In genomic region chr13:113393572-113394503, GRCh38 we compare ENCODE assay signal across 1 cellular context.
TF ChIP-seq lines count a peak whose summit lies in the region.

No MANE protein-coding gene starts in this region.

TF ChIP-seq in HepG2, 621 proteins besides CTCF, POLR2A, EP300 and RAD21 (continued from another document and continues in another):
- TF ChIP-seq, protein P1, sequence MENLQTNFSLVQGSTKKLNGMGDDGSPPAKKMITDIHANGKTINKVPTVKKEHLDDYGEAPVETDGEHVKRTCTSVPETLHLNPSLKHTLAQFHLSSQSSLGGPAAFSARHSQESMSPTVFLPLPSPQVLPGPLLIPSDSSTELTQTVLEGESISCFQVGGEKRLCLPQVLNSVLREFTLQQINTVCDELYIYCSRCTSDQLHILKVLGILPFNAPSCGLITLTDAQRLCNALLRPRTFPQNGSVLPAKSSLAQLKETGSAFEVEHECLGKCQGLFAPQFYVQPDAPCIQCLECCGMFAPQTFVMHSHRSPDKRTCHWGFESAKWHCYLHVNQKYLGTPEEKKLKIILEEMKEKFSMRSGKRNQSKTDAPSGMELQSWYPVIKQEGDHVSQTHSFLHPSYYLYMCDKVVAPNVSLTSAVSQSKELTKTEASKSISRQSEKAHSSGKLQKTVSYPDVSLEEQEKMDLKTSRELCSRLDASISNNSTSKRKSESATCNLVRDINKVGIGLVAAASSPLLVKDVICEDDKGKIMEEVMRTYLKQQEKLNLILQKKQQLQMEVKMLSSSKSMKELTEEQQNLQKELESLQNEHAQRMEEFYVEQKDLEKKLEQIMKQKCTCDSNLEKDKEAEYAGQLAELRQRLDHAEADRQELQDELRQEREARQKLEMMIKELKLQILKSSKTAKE (CRISPR knock-in tag; IDR thresholded peaks at IDR 0.05; ENCODE audit: borderline replicate concordance), result peak; percentile 54; the same call in 1 of the 2 replicates
- TF ChIP-seq ZNF839 (CRISPR knock-in tag; IDR thresholded peaks at IDR 0.05; ENCODE audit: borderline replicate concordance) (0 out of 2 replicates have a peak, but pooled peaks have one; percentile 54), SPEN (CRISPR knock-in tag; IDR thresholded peaks at IDR 0.05; ENCODE audit: low read depth) (peak; percentile 39; the same call in 1 of the 2 replicates), ZSCAN25 (CRISPR knock-in tag; IDR thresholded peaks at IDR 0.05) (peak; percentile 65; the same call in 1 of the 2 replicates), ZSCAN20 (CRISPR knock-in tag; IDR thresholded peaks at IDR 0.05; ENCODE audit: borderline replicate concordance) (no peak), ZNF296 (CRISPR knock-in tag; conservative IDR thresholded peaks at IDR 0.05) (no peak), ZNF782 (CRISPR knock-in tag; IDR thresholded peaks at IDR 0.05; ENCODE audit: borderline replicate concordance) (0 out of 2 replicates have a peak, but pooled peaks have one; percentile 35), ZNF543 (CRISPR knock-in tag; IDR thresholded peaks at IDR 0.05) (0 out of 2 replicates have a peak, but pooled peaks have one; percentile 26), STAG1 (CRISPR knock-in tag; IDR thresholded peaks at IDR 0.05) (peak; percentile 80), YEATS4 (CRISPR knock-in tag; IDR thresholded peaks at IDR 0.05; ENCODE audit: borderline replicate concordance) (peak; percentile 33; the same call in 1 of the 2 replicates), HINFP (CRISPR knock-in tag; IDR thresholded peaks at IDR 0.05; ENCODE audit: low read depth) (no peak), ZBTB7B (CRISPR knock-in tag; IDR thresholded peaks at IDR 0.05) (peak; percentile 68; the same call in 1 of the 2 replicates), RFX3 (CRISPR knock-in tag; IDR thresholded peaks at IDR 0.05) (no peak), ZNF256 (CRISPR knock-in tag; conservative IDR thresholded peaks at IDR 0.05) (no peak), ZBTB3 (CRISPR knock-in tag; IDR thresholded peaks at IDR 0.05; ENCODE audit: borderline replicate concordance, low read depth) (no peak), TCF12 (IDR thresholded peaks at IDR 0.05) (no peak), TCF12 (CRISPR knock-in tag; IDR thresholded peaks at IDR 0.05) (0 out of 2 replicates have a peak, but pooled peaks have one; percentile 65), ZNF772 (CRISPR knock-in tag; IDR thresholded peaks at IDR 0.05) (peak; percentile 46; the same call in 1 of the 2 replicates), ZNF749 (CRISPR knock-in tag; IDR thresholded peaks at IDR 0.05; ENCODE audit: borderline replicate concordance) (0 out of 2 replicates have a peak, but pooled peaks have one; percentile 56), ZNF770 (CRISPR knock-in tag; IDR thresholded peaks at IDR 0.05) (0 out of 2 replicates have a peak, but pooled peaks have one; percentile 61), GABPA (IDR thresholded peaks at IDR 0.05; ENCODE audit: low read depth, low read length) (peak; percentile 54), GABPA (CRISPR knock-in tag; IDR thresholded peaks at IDR 0.05; ENCODE audit: low read depth) (no peak), ZNF674 (CRISPR knock-in tag; IDR thresholded peaks at IDR 0.05; ENCODE audit: low read depth) (no peak), ZNF605 (CRISPR knock-in tag; IDR thresholded peaks at IDR 0.05) (no peak), ZNF557 (CRISPR knock-in tag; IDR thresholded peaks at IDR 0.05) (no peak), ZEB1 (IDR thresholded peaks at IDR 0.05; ENCODE audit: insufficient replicate concordance, low read depth) (no peak)
- TF ChIP-seq, protein P2, sequence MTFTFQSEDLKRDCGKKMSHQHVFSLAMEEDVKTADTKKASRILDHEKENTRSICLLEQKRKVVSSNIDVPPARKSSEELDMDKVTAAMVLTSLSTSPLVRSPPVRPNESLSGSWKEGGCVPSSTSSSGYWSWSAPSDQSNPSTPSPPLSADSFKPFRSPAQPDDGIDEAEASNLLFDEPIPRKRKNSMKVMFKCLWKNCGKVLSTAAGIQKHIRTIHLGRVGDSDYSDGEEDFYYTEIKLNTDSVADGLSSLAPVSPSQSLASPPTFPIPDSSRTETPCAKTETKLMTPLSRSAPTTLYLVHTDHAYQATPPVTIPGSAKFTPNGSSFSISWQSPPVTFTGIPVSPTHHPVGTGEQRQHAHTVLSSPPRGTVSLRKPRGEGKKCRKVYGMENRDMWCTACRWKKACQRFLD (CRISPR knock-in tag; IDR thresholded peaks at IDR 0.05; ENCODE audit: borderline replicate concordance), result no peak
- TF ChIP-seq, protein P3, sequence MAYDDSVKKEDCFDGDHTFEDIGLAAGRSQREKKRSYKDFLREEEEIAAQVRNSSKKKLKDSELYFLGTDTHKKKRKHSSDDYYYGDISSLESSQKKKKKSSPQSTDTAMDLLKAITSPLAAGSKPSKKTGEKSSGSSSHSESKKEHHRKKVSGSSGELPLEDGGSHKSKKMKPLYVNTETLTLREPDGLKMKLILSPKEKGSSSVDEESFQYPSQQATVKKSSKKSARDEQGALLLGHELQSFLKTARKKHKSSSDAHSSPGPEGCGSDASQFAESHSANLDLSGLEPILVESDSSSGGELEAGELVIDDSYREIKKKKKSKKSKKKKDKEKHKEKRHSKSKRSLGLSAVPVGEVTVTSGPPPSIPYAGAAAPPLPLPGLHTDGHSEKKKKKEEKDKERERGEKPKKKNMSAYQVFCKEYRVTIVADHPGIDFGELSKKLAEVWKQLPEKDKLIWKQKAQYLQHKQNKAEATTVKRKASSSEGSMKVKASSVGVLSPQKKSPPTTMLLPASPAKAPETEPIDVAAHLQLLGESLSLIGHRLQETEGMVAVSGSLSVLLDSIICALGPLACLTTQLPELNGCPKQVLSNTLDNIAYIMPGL (CRISPR knock-in tag; IDR thresholded peaks at IDR 0.05; ENCODE audit: borderline replicate concordance in 1 of 2, low read depth in 1 of 2), result peak; percentile 80 to 83
- TF ChIP-seq, protein P4, sequence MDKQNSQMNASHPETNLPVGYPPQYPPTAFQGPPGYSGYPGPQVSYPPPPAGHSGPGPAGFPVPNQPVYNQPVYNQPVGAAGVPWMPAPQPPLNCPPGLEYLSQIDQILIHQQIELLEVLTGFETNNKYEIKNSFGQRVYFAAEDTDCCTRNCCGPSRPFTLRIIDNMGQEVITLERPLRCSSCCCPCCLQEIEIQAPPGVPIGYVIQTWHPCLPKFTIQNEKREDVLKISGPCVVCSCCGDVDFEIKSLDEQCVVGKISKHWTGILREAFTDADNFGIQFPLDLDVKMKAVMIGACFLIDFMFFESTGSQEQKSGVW (CRISPR knock-in tag; IDR thresholded peaks at IDR 0.05; ENCODE audit: borderline replicate concordance), result no peak
- TF ChIP-seq, protein P5, sequence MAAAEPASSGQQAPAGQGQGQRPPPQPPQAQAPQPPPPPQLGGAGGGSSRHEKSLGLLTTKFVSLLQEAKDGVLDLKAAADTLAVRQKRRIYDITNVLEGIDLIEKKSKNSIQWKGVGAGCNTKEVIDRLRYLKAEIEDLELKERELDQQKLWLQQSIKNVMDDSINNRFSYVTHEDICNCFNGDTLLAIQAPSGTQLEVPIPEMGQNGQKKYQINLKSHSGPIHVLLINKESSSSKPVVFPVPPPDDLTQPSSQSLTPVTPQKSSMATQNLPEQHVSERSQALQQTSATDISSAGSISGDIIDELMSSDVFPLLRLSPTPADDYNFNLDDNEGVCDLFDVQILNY (CRISPR knock-in tag; conservative IDR thresholded peaks at IDR 0.05), result 0 out of 2 replicates have a peak, but pooled peaks have one; percentile 52
- TF ChIP-seq, protein P6, sequence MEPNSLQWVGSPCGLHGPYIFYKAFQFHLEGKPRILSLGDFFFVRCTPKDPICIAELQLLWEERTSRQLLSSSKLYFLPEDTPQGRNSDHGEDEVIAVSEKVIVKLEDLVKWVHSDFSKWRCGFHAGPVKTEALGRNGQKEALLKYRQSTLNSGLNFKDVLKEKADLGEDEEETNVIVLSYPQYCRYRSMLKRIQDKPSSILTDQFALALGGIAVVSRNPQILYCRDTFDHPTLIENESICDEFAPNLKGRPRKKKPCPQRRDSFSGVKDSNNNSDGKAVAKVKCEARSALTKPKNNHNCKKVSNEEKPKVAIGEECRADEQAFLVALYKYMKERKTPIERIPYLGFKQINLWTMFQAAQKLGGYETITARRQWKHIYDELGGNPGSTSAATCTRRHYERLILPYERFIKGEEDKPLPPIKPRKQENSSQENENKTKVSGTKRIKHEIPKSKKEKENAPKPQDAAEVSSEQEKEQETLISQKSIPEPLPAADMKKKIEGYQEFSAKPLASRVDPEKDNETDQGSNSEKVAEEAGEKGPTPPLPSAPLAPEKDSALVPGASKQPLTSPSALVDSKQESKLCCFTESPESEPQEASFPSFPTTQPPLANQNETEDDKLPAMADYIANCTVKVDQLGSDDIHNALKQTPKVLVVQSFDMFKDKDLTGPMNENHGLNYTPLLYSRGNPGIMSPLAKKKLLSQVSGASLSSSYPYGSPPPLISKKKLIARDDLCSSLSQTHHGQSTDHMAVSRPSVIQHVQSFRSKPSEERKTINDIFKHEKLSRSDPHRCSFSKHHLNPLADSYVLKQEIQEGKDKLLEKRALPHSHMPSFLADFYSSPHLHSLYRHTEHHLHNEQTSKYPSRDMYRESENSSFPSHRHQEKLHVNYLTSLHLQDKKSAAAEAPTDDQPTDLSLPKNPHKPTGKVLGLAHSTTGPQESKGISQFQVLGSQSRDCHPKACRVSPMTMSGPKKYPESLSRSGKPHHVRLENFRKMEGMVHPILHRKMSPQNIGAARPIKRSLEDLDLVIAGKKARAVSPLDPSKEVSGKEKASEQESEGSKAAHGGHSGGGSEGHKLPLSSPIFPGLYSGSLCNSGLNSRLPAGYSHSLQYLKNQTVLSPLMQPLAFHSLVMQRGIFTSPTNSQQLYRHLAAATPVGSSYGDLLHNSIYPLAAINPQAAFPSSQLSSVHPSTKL (CRISPR knock-in tag; IDR thresholded peaks at IDR 0.05), result no peak
- TF ChIP-seq, protein P7, sequence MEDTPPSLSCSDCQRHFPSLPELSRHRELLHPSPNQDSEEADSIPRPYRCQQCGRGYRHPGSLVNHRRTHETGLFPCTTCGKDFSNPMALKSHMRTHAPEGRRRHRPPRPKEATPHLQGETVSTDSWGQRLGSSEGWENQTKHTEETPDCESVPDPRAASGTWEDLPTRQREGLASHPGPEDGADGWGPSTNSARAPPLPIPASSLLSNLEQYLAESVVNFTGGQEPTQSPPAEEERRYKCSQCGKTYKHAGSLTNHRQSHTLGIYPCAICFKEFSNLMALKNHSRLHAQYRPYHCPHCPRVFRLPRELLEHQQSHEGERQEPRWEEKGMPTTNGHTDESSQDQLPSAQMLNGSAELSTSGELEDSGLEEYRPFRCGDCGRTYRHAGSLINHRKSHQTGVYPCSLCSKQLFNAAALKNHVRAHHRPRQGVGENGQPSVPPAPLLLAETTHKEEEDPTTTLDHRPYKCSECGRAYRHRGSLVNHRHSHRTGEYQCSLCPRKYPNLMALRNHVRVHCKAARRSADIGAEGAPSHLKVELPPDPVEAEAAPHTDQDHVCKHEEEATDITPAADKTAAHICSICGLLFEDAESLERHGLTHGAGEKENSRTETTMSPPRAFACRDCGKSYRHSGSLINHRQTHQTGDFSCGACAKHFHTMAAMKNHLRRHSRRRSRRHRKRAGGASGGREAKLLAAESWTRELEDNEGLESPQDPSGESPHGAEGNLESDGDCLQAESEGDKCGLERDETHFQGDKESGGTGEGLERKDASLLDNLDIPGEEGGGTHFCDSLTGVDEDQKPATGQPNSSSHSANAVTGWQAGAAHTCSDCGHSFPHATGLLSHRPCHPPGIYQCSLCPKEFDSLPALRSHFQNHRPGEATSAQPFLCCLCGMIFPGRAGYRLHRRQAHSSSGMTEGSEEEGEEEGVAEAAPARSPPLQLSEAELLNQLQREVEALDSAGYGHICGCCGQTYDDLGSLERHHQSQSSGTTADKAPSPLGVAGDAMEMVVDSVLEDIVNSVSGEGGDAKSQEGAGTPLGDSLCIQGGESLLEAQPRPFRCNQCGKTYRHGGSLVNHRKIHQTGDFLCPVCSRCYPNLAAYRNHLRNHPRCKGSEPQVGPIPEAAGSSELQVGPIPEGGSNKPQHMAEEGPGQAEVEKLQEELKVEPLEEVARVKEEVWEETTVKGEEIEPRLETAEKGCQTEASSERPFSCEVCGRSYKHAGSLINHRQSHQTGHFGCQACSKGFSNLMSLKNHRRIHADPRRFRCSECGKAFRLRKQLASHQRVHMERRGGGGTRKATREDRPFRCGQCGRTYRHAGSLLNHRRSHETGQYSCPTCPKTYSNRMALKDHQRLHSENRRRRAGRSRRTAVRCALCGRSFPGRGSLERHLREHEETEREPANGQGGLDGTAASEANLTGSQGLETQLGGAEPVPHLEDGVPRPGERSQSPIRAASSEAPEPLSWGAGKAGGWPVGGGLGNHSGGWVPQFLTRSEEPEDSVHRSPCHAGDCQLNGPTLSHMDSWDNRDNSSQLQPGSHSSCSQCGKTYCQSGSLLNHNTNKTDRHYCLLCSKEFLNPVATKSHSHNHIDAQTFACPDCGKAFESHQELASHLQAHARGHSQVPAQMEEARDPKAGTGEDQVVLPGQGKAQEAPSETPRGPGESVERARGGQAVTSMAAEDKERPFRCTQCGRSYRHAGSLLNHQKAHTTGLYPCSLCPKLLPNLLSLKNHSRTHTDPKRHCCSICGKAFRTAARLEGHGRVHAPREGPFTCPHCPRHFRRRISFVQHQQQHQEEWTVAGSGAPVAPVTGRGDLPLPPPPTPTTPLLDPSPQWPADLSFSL (CRISPR knock-in tag; IDR thresholded peaks at IDR 0.05), result peak; percentile 61; the same call in 1 of the 2 replicates
- TF ChIP-seq, protein P8, sequence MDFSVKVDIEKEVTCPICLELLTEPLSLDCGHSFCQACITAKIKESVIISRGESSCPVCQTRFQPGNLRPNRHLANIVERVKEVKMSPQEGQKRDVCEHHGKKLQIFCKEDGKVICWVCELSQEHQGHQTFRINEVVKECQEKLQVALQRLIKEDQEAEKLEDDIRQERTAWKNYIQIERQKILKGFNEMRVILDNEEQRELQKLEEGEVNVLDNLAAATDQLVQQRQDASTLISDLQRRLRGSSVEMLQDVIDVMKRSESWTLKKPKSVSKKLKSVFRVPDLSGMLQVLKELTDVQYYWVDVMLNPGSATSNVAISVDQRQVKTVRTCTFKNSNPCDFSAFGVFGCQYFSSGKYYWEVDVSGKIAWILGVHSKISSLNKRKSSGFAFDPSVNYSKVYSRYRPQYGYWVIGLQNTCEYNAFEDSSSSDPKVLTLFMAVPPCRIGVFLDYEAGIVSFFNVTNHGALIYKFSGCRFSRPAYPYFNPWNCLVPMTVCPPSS (IDR thresholded peaks at IDR 0.05), result no peak
